In genomic region chr22:49381595-49382450, GRCh38 we compare ENCODE assay signal across 33 cellular contexts.
DNase-seq lines count a peak whose midpoint lies in the region; ATAC-seq and TF ChIP-seq lines count a peak whose summit lies in the region.
"Had no signal": no experiment of that assay in that cellular context is flagged by ENCODE, and none has a peak within 500 bp of the region (broad histone marks: within the 10 kb centered on the region; RNA-seq: fewer than 3 reads in every experiment).

No MANE protein-coding gene starts in this region.

- intact Hi-C loops in MCF 10A (cut with micrococcal nuclease): no loop called here

- DNase-seq in GM23338 (ENCODE audit: low spot score) (no peak), Peyer's patch (peak; percentile 9 to 29 (median 25)), lung (ENCODE audit: low spot score) (peak; percentile 19), suprapubic skin (ENCODE audit: low spot score in 2 of 2) (peak; percentile 31 to 64), GM13977 (ENCODE audit: low spot score) (no peak), MCF 10A (ENCODE audit: unreplicated experiment) (no peak)
- DNase-seq: activated CD4-positive, alpha-beta memory T cell treated with anti-CD3 and anti-CD28 coated beads, Interleukin-2, amount 10 ng/mL, durations not matched to agents 7 days and 5 days; activated CD4-positive, alpha-beta T cell treated with anti-CD3 and anti-CD28 coated beads for 1 hour; activated gamma-delta T cell; activated naive CD8-positive, alpha-beta T cell treated with anti-CD3 and anti-CD28 coated beads, Interleukin-2, amount 10 ng/mL, durations not matched to agents 7 days and 5 days; activated T-cell treated with anti-CD3 and anti-CD28 coated beads, Interleukin-2, amount 50 U/mL, for 1 hour; Caco-2; caudate nucleus; dermis blood vessel endothelial cell; DMS79 treated with DMSO at 0.1 percent for 48 hours; GOT3; hypothalamus; left ventricle myocardium inferior; midbrain; natural killer cell; NCI-H1092; NCI-H1694 treated with DMSO at 0.1 percent for 48 hours; RPMI8226; small intestine; stimulated activated CD4-positive, alpha-beta T cell treated with anti-CD3 and anti-CD28 coated beads, Interleukin-1b, Interleukin-23, amount 100 ng/mL, for 48 hours; stimulated activated CD8-positive, alpha-beta memory T cell treated with anti-CD3 and anti-CD28 coated beads, Interleukin-4, amount 100 ng/mL, for 48 hours; T-helper 17 cell had no signal

- H3K36me3 Mint-ChIP-seq in GM23338 (ENCODE audit: low read depth) (no peaks in the 10 kb centered on the region; the same call in 2 of the 3 replicates), MCF 10A (ENCODE audit: insufficient read depth, unreplicated experiment) (no peaks in the 10 kb centered on the region)
- H3K36me3 Mint-ChIP-seq: activated naive CD8-positive, alpha-beta T cell treated with anti-CD3 and anti-CD28 coated beads, Interleukin-2, amount 10 ng/mL, durations not matched to agents 7 days and 5 days; natural killer cell had no signal

- H3K27ac ChIP-seq in GM23338 (ENCODE audit: low read depth) (no peak overlapping the region), Peyer's patch (no peak overlapping the region), lung (ENCODE audit: low read depth in 1 of 2, low read length in 1 of 2) (no peak overlapping the region), suprapubic skin (no peak overlapping the region)
- H3K27ac ChIP-seq: ascending aorta, C4-2B, gastroesophageal sphincter, left ventricle myocardium inferior, SK-N-MC, upper lobe of left lung had no signal

- H3K27me3 ChIP-seq in GM23338 (ENCODE audit: insufficient read depth): no peaks in the 10 kb centered on the region
- no peaks in the 10 kb centered on the region for H3K27me3 ChIP-seq in Peyer's patch
- no peaks in the 10 kb centered on the region for H3K27me3 ChIP-seq in lung (ENCODE audit: control insufficient read depth, insufficient read depth)
- H3K27me3 ChIP-seq in suprapubic skin: peaks cover 47% of the 10 kb centered on the region
- H3K27me3 ChIP-seq: ascending aorta, upper lobe of left lung had no signal

- 62 to 68% methylated on average over 17 to 18 of the region's 18 CpGs for WGBS in lung, 2 donors
- WGBS in suprapubic skin: 44% methylated on average over 18 of the region's 18 CpGs

- no peaks in the 10 kb centered on the region for H3K4me1 ChIP-seq in GM23338 (ENCODE audit: insufficient read depth)
- no peaks in the 10 kb centered on the region for H3K4me1 ChIP-seq in Peyer's patch
- no peaks in the 10 kb centered on the region for H3K4me1 ChIP-seq in lung (ENCODE audit: control insufficient read depth in 2 of 2, insufficient read depth in 2 of 2, low read length in 2 of 2)
- H3K4me1 ChIP-seq in suprapubic skin: no peaks in the 10 kb centered on the region
- H3K4me1 ChIP-seq: ascending aorta, Caco-2, gastroesophageal sphincter, left ventricle myocardium inferior, upper lobe of left lung had no signal

- ATAC-seq in GM23338 (peak; percentile 74), lung (ENCODE audit: insufficient read depth, low FRiP score) (no peak), GM18517 (IDR thresholded peaks at IDR 0.05; ENCODE audit: unreplicated experiment) (no peak)
- ATAC-seq: gastroesophageal sphincter, T-helper 17 cell had no signal

- no peak for TF ChIP-seq EP300 in suprapubic skin (IDR thresholded peaks at IDR 0.05)

- H3K4me3 ChIP-seq in GM23338 (no peak overlapping the region), Peyer's patch (no peak overlapping the region), lung (no peak overlapping the region), suprapubic skin (no peak overlapping the region)
- H3K4me3 ChIP-seq: ascending aorta, gastroesophageal sphincter, left ventricle myocardium inferior, SK-N-MC, upper lobe of left lung had no signal

- BruUV-seq in MCF 10A (replicated peaks; lab: Mats Ljungman, UMichigan): no TSS peak

- H3K9me3 Mint-ChIP-seq in GM23338 (no peaks in the 10 kb centered on the region; the same call in 2 of the 3 replicates), MCF 10A (ENCODE audit: unreplicated experiment) (peaks cover 50% of the 10 kb centered on the region)
- H3K9me3 Mint-ChIP-seq: activated naive CD8-positive, alpha-beta T cell treated with anti-CD3 and anti-CD28 coated beads, Interleukin-2, amount 10 ng/mL, durations not matched to agents 7 days and 5 days; natural killer cell had no signal

- no peak overlapping the region for H3K4me3 Mint-ChIP-seq in GM23338
- no peak overlapping the region for H3K4me3 Mint-ChIP-seq in MCF 10A (ENCODE audit: unreplicated experiment)
- H3K4me3 Mint-ChIP-seq: activated CD4-positive, alpha-beta memory T cell treated with anti-CD3 and anti-CD28 coated beads, Interleukin-2, amount 10 ng/mL, durations not matched to agents 7 days and 5 days; activated naive CD8-positive, alpha-beta T cell treated with anti-CD3 and anti-CD28 coated beads, Interleukin-2, amount 10 ng/mL, durations not matched to agents 7 days and 5 days; natural killer cell; T-helper 17 cell had no signal

- CTCF ChIA-PET in MCF 10A (lab: Yijun Ruan, JAX): no interaction called here

- no peaks in the 10 kb centered on the region for H3F3A ChIP-seq in GM23338 (replicated peaks; ENCODE audit: low read depth)

- no peak for TF ChIP-seq CTCF in GM23338 (conservative IDR thresholded peaks at IDR 0.05; ENCODE audit: low read depth in 2 of 2)
- no peak for TF ChIP-seq CTCF in Peyer's patch (IDR thresholded peaks at IDR 0.05)
- no peak for TF ChIP-seq CTCF in lung (IDR thresholded peaks at IDR 0.05; ENCODE audit: control extremely low read depth, extremely low read depth)
- no peak for TF ChIP-seq CTCF in suprapubic skin (IDR thresholded peaks at IDR 0.05)
- no peak for TF ChIP-seq CTCF in GM13977 (IDR thresholded peaks at IDR 0.05; ENCODE audit: extremely low read depth, insufficient read depth, missing control alignments)
- no peak for TF ChIP-seq CTCF in MCF 10A (IDR thresholded peaks at IDR 0.05; ENCODE audit: unreplicated experiment)

- H3K9me2 ChIP-seq in GM23338 (ENCODE audit: insufficient read depth): no peaks in the 10 kb centered on the region

- H3K27ac Mint-ChIP-seq in GM23338 (no peak overlapping the region), MCF 10A (ENCODE audit: low read depth, unreplicated experiment) (no peak overlapping the region)
- H3K27ac Mint-ChIP-seq: activated CD4-positive, alpha-beta memory T cell treated with anti-CD3 and anti-CD28 coated beads, Interleukin-2, amount 10 ng/mL, durations not matched to agents 7 days and 5 days; activated naive CD8-positive, alpha-beta T cell treated with anti-CD3 and anti-CD28 coated beads, Interleukin-2, amount 10 ng/mL, durations not matched to agents 7 days and 5 days; natural killer cell; T-helper 17 cell had no signal

- in situ Hi-C loops in GM13977 (cut with MboI; ENCODE audit: low pct_unique_long_range_greater_than_20kb, low sequenced_read_pairs, unreplicated experiment): no loop called here

- peaks cover 13% of the 10 kb centered on the region for H3K27me3 Mint-ChIP-seq in GM23338 (ENCODE audit: insufficient read depth, low read depth, poor library complexity)
- H3K27me3 Mint-ChIP-seq in MCF 10A (ENCODE audit: insufficient read depth, unreplicated experiment): no peaks in the 10 kb centered on the region
- H3K27me3 Mint-ChIP-seq: activated CD4-positive, alpha-beta memory T cell treated with anti-CD3 and anti-CD28 coated beads, Interleukin-2, amount 10 ng/mL, durations not matched to agents 7 days and 5 days; activated naive CD8-positive, alpha-beta T cell treated with anti-CD3 and anti-CD28 coated beads, Interleukin-2, amount 10 ng/mL, durations not matched to agents 7 days and 5 days had no signal

- H3K36me3 ChIP-seq in GM23338 (ENCODE audit: insufficient read depth) (peaks cover under 1% of the 10 kb centered on the region; the same call in 1 of the 2 replicates), Peyer's patch (no peaks in the 10 kb centered on the region), lung (ENCODE audit: control insufficient read depth in 2 of 2, insufficient read depth in 2 of 2, low read length in 2 of 2) (no peaks in the 10 kb centered on the region), suprapubic skin (no peaks in the 10 kb centered on the region)
- H3K36me3 ChIP-seq: ascending aorta, gastroesophageal sphincter, left ventricle myocardium inferior, upper lobe of left lung had no signal

- POLR2A ChIA-PET in MCF 10A (lab: Yijun Ruan, JAX): no interaction called here

- H2AFZ ChIP-seq in GM23338: no peak overlapping the region

- H3K4me2 ChIP-seq in GM23338: no peak overlapping the region

- H3K4me1 Mint-ChIP-seq in GM23338: peaks cover 23% of the 10 kb centered on the region
- H3K4me1 Mint-ChIP-seq in MCF 10A (ENCODE audit: insufficient read depth, unreplicated experiment): no peaks in the 10 kb centered on the region
- H3K4me1 Mint-ChIP-seq: activated CD4-positive, alpha-beta memory T cell treated with anti-CD3 and anti-CD28 coated beads, Interleukin-2, amount 10 ng/mL, durations not matched to agents 7 days and 5 days; activated naive CD8-positive, alpha-beta T cell treated with anti-CD3 and anti-CD28 coated beads, Interleukin-2, amount 10 ng/mL, durations not matched to agents 7 days and 5 days; natural killer cell; T-helper 17 cell had no signal

- H4K20me1 ChIP-seq in GM23338 (replicated peaks; ENCODE audit: insufficient read depth): no peaks in the 10 kb centered on the region

- no peaks in the 10 kb centered on the region for H3K79me2 ChIP-seq in GM23338 (replicated peaks; ENCODE audit: insufficient read depth)

- no peak for TF ChIP-seq POLR2A in Peyer's patch (IDR thresholded peaks at IDR 0.05)
- no peak for TF ChIP-seq POLR2A in suprapubic skin (IDR thresholded peaks at IDR 0.05)

- H3K9me3 ChIP-seq in Peyer's patch: no peaks in the 10 kb centered on the region
- no peaks in the 10 kb centered on the region for H3K9me3 ChIP-seq in lung (ENCODE audit: control insufficient read depth in 2 of 2, insufficient read depth in 1 of 2, low read length in 1 of 2)
- H3K9me3 ChIP-seq in suprapubic skin: no peaks in the 10 kb centered on the region
- H3K9me3 ChIP-seq: ascending aorta, Caco-2, gastroesophageal sphincter, left ventricle myocardium inferior, upper lobe of left lung had no signal

TF ChIP-seq in GM23338, 12 proteins besides CTCF, POLR2A, EP300 and RAD21:
- TF ChIP-seq POLR2AphosphoS5 (IDR thresholded peaks at IDR 0.05; ENCODE audit: low read depth) (no peak), STAT1 (IDR thresholded peaks at IDR 0.05; ENCODE audit: unreplicated experiment) (no peak), CREB1 (CRISPR knock-in tag; IDR thresholded peaks at IDR 0.05; ENCODE audit: low read depth) (no peak), ETS1 (IDR thresholded peaks at IDR 0.05) (no peak)

Comparison
In these comparisons a context has a peak if more than half of its experiments do, and no peak if none do; other contexts are left out.
1. DNase-seq: peak in Peyer's patch (3 of 3), lung (single experiment) and suprapubic skin (2 of 2); none in GM23338 (single experiment), GM13977 (single experiment) and MCF 10A (single experiment).